20 cellular contexts compared by ENCODE assay signal in the genomic region with DNA sequence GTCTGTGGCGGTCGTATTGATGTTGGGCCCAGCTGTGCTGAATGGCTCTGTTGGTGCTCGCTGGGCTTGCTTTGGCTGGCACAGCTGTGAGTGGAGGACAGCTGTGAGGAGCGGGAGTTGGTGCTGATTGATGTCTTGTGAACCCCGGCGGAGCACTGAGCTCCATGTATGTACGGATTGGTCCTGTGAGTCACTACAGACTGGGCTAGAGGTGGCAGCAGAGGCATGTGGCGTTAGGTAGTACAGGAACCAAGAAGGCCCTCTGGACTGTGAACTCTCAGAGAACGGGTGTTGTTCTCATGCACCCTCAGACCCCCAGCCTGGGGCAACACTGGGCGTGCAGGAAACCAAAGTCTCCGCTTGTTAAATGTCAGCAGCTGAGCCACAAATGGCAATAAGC.
DNase-seq lines count a peak whose midpoint lies in the region; FAIRE-seq and TF ChIP-seq lines count a peak whose summit lies in the region.
"Had no signal": no experiment of that assay in that cellular context is flagged by ENCODE, and none has a peak within 500 bp of the region (broad histone marks: within the 10 kb centered on the region; RNA-seq: fewer than 3 reads in every experiment).

No MANE protein-coding gene starts in this region.

- intact Hi-C loops in Caco-2 (cut with micrococcal nuclease; ENCODE audit: unreplicated experiment) (no loop called here), ascending aorta (cut with DNase I) (no loop called here)
- intact Hi-C loops in activated T-helper 2 cell treated with anti-CD3 and anti-CD28 coated beads, Interferon-gamma antibody, Interleukin-2, Interleukin-4, amounts not matched to agents 10 μg/mL and 5 μg/mL and 100 μg/mL, durations not matched to agents 14 hours and 24 hours and 36 hours (cut with micrococcal nuclease): no loop called here

- H3K9me3 ChIP-seq in Caco-2 (no peaks in the 10 kb centered on the region), SJCRH30 (replicated peaks) (no peaks in the 10 kb centered on the region), small intestine (ENCODE audit: control insufficient read depth, low read depth) (no peaks in the 10 kb centered on the region), ascending aorta (no peaks in the 10 kb centered on the region)
- H3K9me3 ChIP-seq: Peyer's patch, uterus had no signal

- CTCF ChIA-PET in Caco-2 (lab: Charles Lee): no interaction called here

- H3K4me3 ChIP-seq in Caco-2 (ENCODE audit: low read depth, low read length) (no peak overlapping the region), SJCRH30 (no peak overlapping the region), small intestine (ENCODE audit: low read depth in 1 of 2, low read length in 2 of 2) (no peak overlapping the region), ascending aorta (no peak overlapping the region)
- H3K4me3 ChIP-seq: Peyer's patch, uterus had no signal

- no peaks in the 10 kb centered on the region for H3K27me3 ChIP-seq in Caco-2 (replicated peaks; ENCODE audit: control insufficient read depth, insufficient read depth, low read length)
- H3K27me3 ChIP-seq in SJCRH30: no peaks in the 10 kb centered on the region
- no peaks in the 10 kb centered on the region for H3K27me3 ChIP-seq in small intestine (ENCODE audit: control insufficient read depth in 2 of 2, insufficient read depth in 2 of 2, low read length in 2 of 2)
- no peaks in the 10 kb centered on the region for H3K27me3 ChIP-seq in ascending aorta
- H3K27me3 ChIP-seq: brain microvascular endothelial cell, foreskin keratinocyte, Peyer's patch, uterus had no signal

- no peaks in the 10 kb centered on the region for H3K36me3 Mint-ChIP-seq in Caco-2 (ENCODE audit: insufficient read depth, unreplicated experiment)
- H3K36me3 Mint-ChIP-seq in activated T-helper 2 cell treated with anti-CD3 and anti-CD28 coated beads, Interferon-gamma antibody, Interleukin-2, Interleukin-4, amounts not matched to agents 10 μg/mL and 5 μg/mL and 100 μg/mL, durations not matched to agents 14 hours and 24 hours and 36 hours (ENCODE audit: low read depth): no peaks in the 10 kb centered on the region
- H3K36me3 Mint-ChIP-seq: activated naive CD4-positive, alpha-beta T cell treated with anti-CD3 and anti-CD28 coated beads, Interleukin-2, amount 10 ng/mL, durations not matched to agents 7 days and 5 days had no signal

- no peak overlapping the region for H3K4me3 Mint-ChIP-seq in Caco-2 (ENCODE audit: unreplicated experiment)
- H3K4me3 Mint-ChIP-seq in activated T-helper 2 cell treated with anti-CD3 and anti-CD28 coated beads, Interferon-gamma antibody, Interleukin-2, Interleukin-4, amounts not matched to agents 10 μg/mL and 5 μg/mL and 100 μg/mL, durations not matched to agents 14 hours and 24 hours and 36 hours (ENCODE audit: low read depth): no peak overlapping the region
- H3K4me3 Mint-ChIP-seq: activated CD4-positive, alpha-beta T cell treated with anti-CD3 and anti-CD28 coated beads, Interleukin-2, amount 10 ng/mL, durations not matched to agents 24 days and 14 days; activated naive CD4-positive, alpha-beta T cell treated with anti-CD3 and anti-CD28 coated beads, Interleukin-2, amount 10 ng/mL, durations not matched to agents 7 days and 5 days; dendritic cell treated with granulocyte-macrophage colony-stimulating factor and Interleukin-4, amounts not matched to agents 40 ng/mL and 50 ng/mL, for 4 days had no signal

- POLR2A ChIA-PET in Caco-2 (lab: Charles Lee): no interaction called here

- FAIRE-seq in small intestine (lab: Jason Lieb, UNC): no peak

- 50 to 65% (median 60%) methylated on average over 11 of the region's 11 CpGs for WGBS in small intestine, 3 donors

- no peaks in the 10 kb centered on the region for H3K36me3 ChIP-seq in Caco-2 (ENCODE audit: control insufficient read depth, insufficient read depth, low read length)
- H3K36me3 ChIP-seq in SJCRH30: peaks cover 2% of the 10 kb centered on the region
- H3K36me3 ChIP-seq in small intestine (ENCODE audit: control insufficient read depth in 2 of 2, insufficient read depth in 2 of 2, low read length in 2 of 2): no peaks in the 10 kb centered on the region
- no peaks in the 10 kb centered on the region for H3K36me3 ChIP-seq in ascending aorta
- H3K36me3 ChIP-seq: brain microvascular endothelial cell, Peyer's patch, uterus had no signal

- H3K27ac ChIP-seq in SJCRH30: peak overlapping the region; percentile 50
- no peak overlapping the region for H3K27ac ChIP-seq in small intestine (ENCODE audit: low read depth in 1 of 2, low read length in 1 of 2)
- H3K27ac ChIP-seq in ascending aorta: no peak overlapping the region
- H3K27ac ChIP-seq: brain microvascular endothelial cell, foreskin keratinocyte, parathyroid adenoma, Peyer's patch, uterus had no signal

- TF ChIP-seq CTCF in Caco-2 (IDR thresholded peaks at IDR 0.05; ENCODE audit: insufficient read depth in 1 of 2, low read depth in 1 of 2, low read length in 1 of 2, severe bottlenecking in 1 of 2, unreplicated experiment in 1 of 2) (peak in 1 of 2 experiments; percentile 10), ascending aorta (IDR thresholded peaks at IDR 0.05) (no peak)

- DNase-seq in Caco-2: peak; percentile 12 to 49
- DNase-seq in SJCRH30: peak; percentile 94 to 97
- DNase-seq in left kidney (ENCODE audit: low read depth, low spot score): peak; percentile 76
- peak; percentile 48 for DNase-seq in small intestine
- no peak for DNase-seq in ascending aorta (ENCODE audit: low spot score in 2 of 2)
- DNase-seq in A172 (ENCODE audit: low spot score): no peak
- DNase-seq in effector CD8-positive, alpha-beta T cell (lab: John Stamatoyannopoulos, UW): no peak
- DNase-seq in activated T-helper 2 cell treated with anti-CD3 and anti-CD28 coated beads, Interferon-gamma antibody, Interleukin-2, Interleukin-4, amounts not matched to agents 10 μg/mL and 5 μg/mL and 100 μg/mL, durations not matched to agents 14 hours and 24 hours and 36 hours (ENCODE audit: low spot score): no peak
- DNase-seq: activated CD4-positive, alpha-beta T cell treated with anti-CD3 and anti-CD28 coated beads, Interleukin-2, amount 10 ng/mL, durations not matched to agents 24 days and 14 days; activated naive CD4-positive, alpha-beta T cell treated with anti-CD3 and anti-CD28 coated beads, Interleukin-2, amount 10 ng/mL, durations not matched to agents 7 days and 5 days; brain microvascular endothelial cell; foreskin keratinocyte; KBM-7; midbrain; NCI-H1417; Peyer's patch; stimulated activated CD4-positive, alpha-beta T cell treated with anti-CD3 and anti-CD28 coated beads, Interleukin-4, amount 100 ng/mL, for 1 hour; uterus had no signal

- H3K4me1 ChIP-seq in Caco-2 (no peaks in the 10 kb centered on the region), SJCRH30 (peaks cover 14% of the 10 kb centered on the region), small intestine (ENCODE audit: control insufficient read depth in 2 of 2, insufficient read depth in 1 of 2, low read depth in 1 of 2, low read length in 1 of 2) (no peaks in the 10 kb centered on the region), ascending aorta (no peaks in the 10 kb centered on the region)
- H3K4me1 ChIP-seq: foreskin keratinocyte, parathyroid adenoma, Peyer's patch, uterus had no signal

- H3K4me1 Mint-ChIP-seq in Caco-2 (ENCODE audit: low read depth, unreplicated experiment): peaks cover 6% of the 10 kb centered on the region
- H3K4me1 Mint-ChIP-seq in activated T-helper 2 cell treated with anti-CD3 and anti-CD28 coated beads, Interferon-gamma antibody, Interleukin-2, Interleukin-4, amounts not matched to agents 10 μg/mL and 5 μg/mL and 100 μg/mL, durations not matched to agents 14 hours and 24 hours and 36 hours (ENCODE audit: low read depth): no peaks in the 10 kb centered on the region
- H3K4me1 Mint-ChIP-seq: activated CD4-positive, alpha-beta T cell treated with anti-CD3 and anti-CD28 coated beads, Interleukin-2, amount 10 ng/mL, durations not matched to agents 24 days and 14 days; activated naive CD4-positive, alpha-beta T cell treated with anti-CD3 and anti-CD28 coated beads, Interleukin-2, amount 10 ng/mL, durations not matched to agents 7 days and 5 days had no signal

- no peaks in the 10 kb centered on the region for H3K9me3 Mint-ChIP-seq in Caco-2 (ENCODE audit: unreplicated experiment)
- no peaks in the 10 kb centered on the region for H3K9me3 Mint-ChIP-seq in activated T-helper 2 cell treated with anti-CD3 and anti-CD28 coated beads, Interferon-gamma antibody, Interleukin-2, Interleukin-4, amounts not matched to agents 10 μg/mL and 5 μg/mL and 100 μg/mL, durations not matched to agents 14 hours and 24 hours and 36 hours
- H3K9me3 Mint-ChIP-seq: activated CD4-positive, alpha-beta T cell treated with anti-CD3 and anti-CD28 coated beads, Interleukin-2, amount 10 ng/mL, durations not matched to agents 24 days and 14 days; activated naive CD4-positive, alpha-beta T cell treated with anti-CD3 and anti-CD28 coated beads, Interleukin-2, amount 10 ng/mL, durations not matched to agents 7 days and 5 days; dendritic cell treated with granulocyte-macrophage colony-stimulating factor and Interleukin-4, amounts not matched to agents 40 ng/mL and 50 ng/mL, for 4 days had no signal

- H3K27me3 Mint-ChIP-seq in Caco-2 (ENCODE audit: insufficient read depth, unreplicated experiment): no peaks in the 10 kb centered on the region
- H3K27me3 Mint-ChIP-seq in activated T-helper 2 cell treated with anti-CD3 and anti-CD28 coated beads, Interferon-gamma antibody, Interleukin-2, Interleukin-4, amounts not matched to agents 10 μg/mL and 5 μg/mL and 100 μg/mL, durations not matched to agents 14 hours and 24 hours and 36 hours (ENCODE audit: low read depth): peaks cover 2% of the 10 kb centered on the region
- H3K27me3 Mint-ChIP-seq: activated CD4-positive, alpha-beta T cell treated with anti-CD3 and anti-CD28 coated beads, Interleukin-2, amount 10 ng/mL, durations not matched to agents 24 days and 14 days had no signal

- BruUV-seq in Caco-2 (replicated peaks; lab: Mats Ljungman, UMichigan): no TSS peak

- H3K27ac Mint-ChIP-seq in Caco-2 (ENCODE audit: unreplicated experiment): no peak overlapping the region
- H3K27ac Mint-ChIP-seq in activated T-helper 2 cell treated with anti-CD3 and anti-CD28 coated beads, Interferon-gamma antibody, Interleukin-2, Interleukin-4, amounts not matched to agents 10 μg/mL and 5 μg/mL and 100 μg/mL, durations not matched to agents 14 hours and 24 hours and 36 hours: no peak overlapping the region
- H3K27ac Mint-ChIP-seq: activated CD4-positive, alpha-beta T cell treated with anti-CD3 and anti-CD28 coated beads, Interleukin-2, amount 10 ng/mL, durations not matched to agents 24 days and 14 days; activated naive CD4-positive, alpha-beta T cell treated with anti-CD3 and anti-CD28 coated beads, Interleukin-2, amount 10 ng/mL, durations not matched to agents 7 days and 5 days; dendritic cell treated with granulocyte-macrophage colony-stimulating factor and Interleukin-4, amounts not matched to agents 40 ng/mL and 50 ng/mL, for 4 days had no signal

Comparison
In these comparisons a context has a peak if more than half of its experiments do, and no peak if none do; other contexts are left out.
1. DNase-seq: peak in Caco-2 (2 of 2), SJCRH30 (2 of 2), left kidney (single experiment) and small intestine (single experiment); none in ascending aorta (0 of 2), A172 (single experiment), effector CD8-positive, alpha-beta T cell (single experiment) and activated T-helper 2 cell treated with anti-CD3 and anti-CD28 coated beads, Interferon-gamma antibody, Interleukin-2, Interleukin-4, amounts not matched to agents 10 μg/mL and 5 μg/mL and 100 μg/mL, durations not matched to agents 14 hours and 24 hours and 36 hours (single experiment).